8 cellular contexts compared by ENCODE assay signal in the genomic region with DNA sequence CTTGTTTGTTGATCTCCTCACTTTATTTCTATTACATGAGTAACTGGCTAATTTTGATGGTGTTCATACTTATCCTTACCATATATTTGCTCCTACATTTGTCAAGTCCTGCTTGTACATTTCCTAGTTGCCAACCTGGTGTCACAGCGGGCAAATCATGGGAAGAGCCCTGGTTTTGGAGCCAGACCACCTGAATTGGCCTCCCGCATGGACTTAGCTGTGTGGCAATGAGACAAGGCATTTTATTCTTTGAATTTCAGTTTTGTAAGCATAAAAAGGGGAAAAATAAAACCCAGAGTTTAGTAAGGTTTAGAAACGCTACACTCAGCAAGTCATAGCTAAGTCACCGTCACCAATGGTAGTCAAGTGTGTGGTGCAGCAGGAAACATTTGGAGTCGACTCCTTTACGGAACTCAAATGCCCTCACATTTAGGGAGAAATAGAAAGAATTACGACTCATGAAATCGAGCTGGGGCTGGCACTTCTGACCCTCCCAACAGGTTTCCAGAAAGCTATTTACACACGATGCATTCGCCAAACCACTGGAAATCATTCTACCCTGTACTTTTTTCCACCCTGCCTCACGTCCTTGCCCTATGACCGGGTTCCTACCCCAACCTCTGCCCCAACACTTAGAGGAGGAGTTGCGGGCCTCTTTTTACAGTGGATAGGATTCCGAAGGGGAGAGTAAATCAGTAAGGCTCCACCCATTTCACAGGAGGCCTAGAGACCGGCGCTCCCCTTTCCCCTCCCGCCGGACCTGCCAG. TPM values are rescaled to one million over a fixed set of nuclear protein-coding genes. Genes with fewer than 3 reads are reported as not detected.
A peak's percentile ranks its signal among the peaks of the same experiment; 100 is the strongest.
DNase-seq lines count a peak whose midpoint lies in the region; ATAC-seq and TF ChIP-seq lines count a peak whose summit lies in the region.

No MANE protein-coding gene starts in this region.

- peak overlapping the region; percentile 91 for H3K4me3 ChIP-seq in kidney epithelial cell (ENCODE audit: low read depth, low read length)

- H3K27me3 ChIP-seq in kidney epithelial cell (ENCODE audit: control insufficient read depth, insufficient read depth, low read length): no peaks in the 10 kb centered on the region

- ATAC-seq in HG03558 (IDR thresholded peaks at IDR 0.05; ENCODE audit: extremely low read depth, unreplicated experiment) (peak; percentile 66), HG02678 (IDR thresholded peaks at IDR 0.05; ENCODE audit: unreplicated experiment) (no peak), GM19455 (IDR thresholded peaks at IDR 0.05; ENCODE audit: unreplicated experiment) (no peak)
- no peak for ATAC-seq in activated CD4-positive, CD25-positive, alpha-beta regulatory T cell treated with anti-CD3 and anti-CD28 coated beads, Interleukin-2, amount 50 U/mL, for 24 hours

- H3K27me3 Mint-ChIP-seq in activated naive CD8-positive, alpha-beta T cell: no peaks in the 10 kb centered on the region
- H3K27me3 Mint-ChIP-seq in stimulated activated naive CD8-positive, alpha-beta T cell treated with anti-CD3 and anti-CD28 coated beads, Interleukin-15, Interleukin-2, amounts not matched to agents 100 ng/mL and 50 ng/mL, for 24 hours: no peaks in the 10 kb centered on the region

- H3K4me3 Mint-ChIP-seq in activated naive CD8-positive, alpha-beta T cell: peak overlapping the region; percentile 95
- peak overlapping the region; percentile 93 for H3K4me3 Mint-ChIP-seq in stimulated activated naive CD8-positive, alpha-beta T cell treated with anti-CD3 and anti-CD28 coated beads, Interleukin-15, Interleukin-2, amounts not matched to agents 100 ng/mL and 50 ng/mL, for 24 hours

- DNase-seq in AML-193 (lab: John Stamatoyannopoulos, UW) (peak; percentile 58 to 59), kidney epithelial cell (ENCODE audit: low read depth) (no peak)

- peaks cover 30% of the 10 kb centered on the region for H3K4me1 Mint-ChIP-seq in activated naive CD8-positive, alpha-beta T cell (ENCODE audit: low read depth)
- peaks cover 34% of the 10 kb centered on the region for H3K4me1 Mint-ChIP-seq in stimulated activated naive CD8-positive, alpha-beta T cell treated with anti-CD3 and anti-CD28 coated beads, Interleukin-15, Interleukin-2, amounts not matched to agents 100 ng/mL and 50 ng/mL, for 24 hours (ENCODE audit: low read depth)

- H3K27ac Mint-ChIP-seq in activated naive CD8-positive, alpha-beta T cell: peak overlapping the region; percentile 91
- H3K27ac Mint-ChIP-seq in stimulated activated naive CD8-positive, alpha-beta T cell treated with anti-CD3 and anti-CD28 coated beads, Interleukin-15, Interleukin-2, amounts not matched to agents 100 ng/mL and 50 ng/mL, for 24 hours: peak overlapping the region; percentile 94

- no peaks in the 10 kb centered on the region for H3K9me3 Mint-ChIP-seq in activated naive CD8-positive, alpha-beta T cell (ENCODE audit: low read depth)
- H3K9me3 Mint-ChIP-seq in stimulated activated naive CD8-positive, alpha-beta T cell treated with anti-CD3 and anti-CD28 coated beads, Interleukin-15, Interleukin-2, amounts not matched to agents 100 ng/mL and 50 ng/mL, for 24 hours: no peaks in the 10 kb centered on the region

- peaks cover 5% of the 10 kb centered on the region for H3K36me3 Mint-ChIP-seq in activated naive CD8-positive, alpha-beta T cell
- peaks cover 12% of the 10 kb centered on the region for H3K36me3 Mint-ChIP-seq in stimulated activated naive CD8-positive, alpha-beta T cell treated with anti-CD3 and anti-CD28 coated beads, Interleukin-15, Interleukin-2, amounts not matched to agents 100 ng/mL and 50 ng/mL, for 24 hours (ENCODE audit: low read depth)

- H3K36me3 ChIP-seq in kidney epithelial cell (ENCODE audit: control insufficient read depth, insufficient read depth, low read length): no peaks in the 10 kb centered on the region

- no peak for TF ChIP-seq CTCF in kidney epithelial cell (IDR thresholded peaks at IDR 0.05; ENCODE audit: insufficient read depth, low read length, poor library complexity, severe bottlenecking)

RNA-seq across cellular contexts. Expression of a gene that starts 0.5 kb away (rescaled TPM):
- 36.2 and 47.7 TPM in 2 replicates for total RNA-seq in kidney epithelial cell
